Comparison of ENCODE assay signal across 31 cellular contexts in the genomic region with DNA sequence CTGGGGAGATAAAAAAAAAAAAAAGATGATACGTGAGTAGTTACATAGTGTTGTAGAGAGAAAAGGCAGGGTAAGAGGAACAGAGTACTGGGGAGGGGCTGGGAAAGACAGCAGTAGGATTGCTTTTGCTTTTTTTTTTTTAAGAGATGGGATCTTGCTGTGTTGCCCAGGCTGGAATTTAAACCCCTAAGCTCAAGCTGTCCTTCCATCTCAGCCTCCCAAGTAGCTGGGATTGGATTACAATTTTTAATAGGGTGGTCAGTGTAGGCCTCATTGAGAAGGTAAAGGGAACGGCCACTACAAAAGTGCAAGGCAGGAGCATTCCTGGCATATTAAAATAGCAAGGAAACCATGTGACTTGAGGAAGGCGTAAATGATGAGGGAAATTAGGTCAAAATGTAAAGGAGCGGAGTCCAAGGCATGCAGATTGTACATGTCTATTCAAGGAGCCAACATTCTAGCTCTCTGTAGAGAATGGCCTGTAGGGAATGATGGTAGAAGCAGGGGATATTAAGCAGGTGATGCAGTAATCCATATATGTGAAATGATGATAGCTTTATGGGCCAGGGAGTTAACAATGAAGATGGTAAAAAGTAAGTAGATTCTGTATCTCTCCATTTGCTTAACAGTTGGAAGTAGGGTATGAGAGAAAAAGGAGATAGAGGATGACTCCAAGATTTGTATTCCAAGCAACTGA. TPM values are rescaled to one million over a fixed set of nuclear protein-coding genes. Genes with fewer than 3 reads are reported as not detected.
A peak's percentile ranks its signal among the peaks of the same experiment; 100 is the strongest.
DNase-seq lines count a peak whose midpoint lies in the region; ATAC-seq, FAIRE-seq and TF ChIP-seq lines count a peak whose summit lies in the region.
"Had no signal": no experiment of that assay in that cellular context is flagged by ENCODE, and none has a peak within 500 bp of the region (broad histone marks: within the 10 kb centered on the region; RNA-seq: fewer than 3 reads in every experiment).

No MANE protein-coding gene starts in this region.

- no peaks in the 10 kb centered on the region for H3K9me3 ChIP-seq in gastroesophageal sphincter
- H3K9me3 ChIP-seq: ovary, suprapubic skin, uterus had no signal

- FAIRE-seq in HTR-8/SVneo (lab: Jason Lieb, UNC), result peak; percentile 95
- FAIRE-seq: D721Med, GM12878 had no signal

- intact Hi-C loops in Calu3 (cut with micrococcal nuclease; ENCODE audit: unreplicated experiment), result no loop called here

- peaks cover 3 to 60% (median 6%) of the 10 kb centered on the region in 3 donors for H3K4me1 ChIP-seq in gastroesophageal sphincter
- H3K4me1 ChIP-seq: uterus had no signal

- no peak overlapping the region for H3K4me3 Mint-ChIP-seq in Calu3 (ENCODE audit: low read depth, unreplicated experiment)
- H3K4me3 Mint-ChIP-seq in osteocyte (ENCODE audit: unreplicated experiment), result no peak overlapping the region
- H3K4me3 Mint-ChIP-seq: activated T-cell treated with anti-CD3 and anti-CD28 coated beads, Interleukin-2, amount 50 U/mL, for 4 hours; effector memory CD8-positive, alpha-beta T cell; naive thymus-derived CD4-positive, alpha-beta T cell had no signal

- 77 to 90% methylated on average over 2 to 4 of the region's 4 CpGs for WGBS in gastroesophageal sphincter (ENCODE audit: low coverage in 1 of 2), 2 donors

- TF ChIP-seq POLR2A in gastroesophageal sphincter (IDR thresholded peaks at IDR 0.05), result no peak

- H3K36me3 Mint-ChIP-seq in Calu3 (ENCODE audit: insufficient read depth, unreplicated experiment), result peaks cover 4% of the 10 kb centered on the region
- H3K36me3 Mint-ChIP-seq in osteocyte (ENCODE audit: unreplicated experiment), result peaks cover 25% of the 10 kb centered on the region

- no peak for TF ChIP-seq CTCF in Calu3 (IDR thresholded peaks at IDR 0.05; ENCODE audit: unreplicated experiment)
- no peak for TF ChIP-seq CTCF in osteocyte (IDR thresholded peaks at IDR 0.05)
- no peak for TF ChIP-seq CTCF in gastroesophageal sphincter (IDR thresholded peaks at IDR 0.05)

- no peak overlapping the region for H3K27ac ChIP-seq in gastroesophageal sphincter
- H3K27ac ChIP-seq: C4-2B, coronary artery, ovary, suprapubic skin, uterus, WERI-Rb-1 had no signal

- DNase-seq in Calu3, result no peak
- no peak for DNase-seq in HTR-8/SVneo (ENCODE audit: insufficient read length, low spot score)
- DNase-seq in cerebellar cortex (ENCODE audit: low spot score), result peak; percentile 22
- DNase-seq in osteocyte (ENCODE audit: extremely low spot score, unreplicated experiment), result no peak
- no peak for DNase-seq in cerebellar nuclear complex (lab: John Stamatoyannopoulos, UW)
- DNase-seq in NCI-H446 (lab: John Stamatoyannopoulos, UW), result no peak
- DNase-seq in midbrain (lab: John Stamatoyannopoulos, UW), result no peak
- DNase-seq: activated CD4-positive, alpha-beta T cell treated with anti-CD3 and anti-CD28 coated beads, Interleukin-2, amount 50 U/mL, for 1 hour; activated naive CD4-positive, alpha-beta T cell; activated T-cell treated with anti-CD3 and anti-CD28 coated beads, Interleukin-2, amount 50 U/mL, for 4 hours; effector memory CD8-positive, alpha-beta T cell; erythroblast; left cardiac atrium; mesendoderm; naive thymus-derived CD4-positive, alpha-beta T cell; NCI-H1417; NCI-H2081; NCI-H345; NCI-H82; ovary; stimulated activated CD4-positive, alpha-beta T cell treated with anti-CD3 and anti-CD28 coated beads, Interleukin-4, amount 100 ng/mL, for 1 hour; T1000; uterus; WERI-Rb-1 had no signal

- peaks cover 19% of the 10 kb centered on the region for H3K4me1 Mint-ChIP-seq in Calu3 (ENCODE audit: low read depth, unreplicated experiment)
- H3K4me1 Mint-ChIP-seq in osteocyte (ENCODE audit: unreplicated experiment), result peaks cover 15% of the 10 kb centered on the region

- BruUV-seq in Calu3 (replicated peaks; lab: Mats Ljungman, UMichigan), result no TSS peak

- H3K9me3 Mint-ChIP-seq in Calu3 (ENCODE audit: low read depth, unreplicated experiment), result no peaks in the 10 kb centered on the region
- peaks cover 5% of the 10 kb centered on the region for H3K9me3 Mint-ChIP-seq in osteocyte (ENCODE audit: unreplicated experiment)
- H3K9me3 Mint-ChIP-seq: activated T-cell treated with anti-CD3 and anti-CD28 coated beads, Interleukin-2, amount 50 U/mL, for 4 hours; effector memory CD8-positive, alpha-beta T cell had no signal

- no peak overlapping the region for H3K4me3 ChIP-seq in gastroesophageal sphincter
- H3K4me3 ChIP-seq: coronary artery, GM12878, ovary, suprapubic skin, uterus had no signal

- H3K27me3 Mint-ChIP-seq in Calu3 (ENCODE audit: unreplicated experiment) (no peaks in the 10 kb centered on the region), osteocyte (ENCODE audit: unreplicated experiment) (no peaks in the 10 kb centered on the region)
- H3K27me3 Mint-ChIP-seq: effector memory CD8-positive, alpha-beta T cell; naive thymus-derived CD4-positive, alpha-beta T cell had no signal

- H3K36me3 ChIP-seq in gastroesophageal sphincter, result no peaks in the 10 kb centered on the region
- H3K36me3 ChIP-seq: ovary, uterus, WERI-Rb-1 had no signal

- no peak for ATAC-seq in gastroesophageal sphincter
- ATAC-seq: activated T-cell treated with anti-CD3 and anti-CD28 coated beads, Interleukin-2, amount 50 U/mL, for 4 hours; effector memory CD8-positive, alpha-beta T cell; GM12878; HCT116; left cardiac atrium; naive thymus-derived CD4-positive, alpha-beta T cell had no signal

- CTCF ChIA-PET in Calu3 (lab: Charles Lee), result interaction anchor here (0.6 to 0.7 kb wide), 2 partner anchors 29 to 142 kb away, joined by 3 to 7 read pairs; no protein-coding TSS in a partner anchor

- H3K27ac Mint-ChIP-seq in Calu3 (ENCODE audit: unreplicated experiment) (peak overlapping the region; percentile 34), osteocyte (ENCODE audit: unreplicated experiment) (peak overlapping the region; percentile 78)
- H3K27ac Mint-ChIP-seq: effector memory CD8-positive, alpha-beta T cell had no signal

- no peak for TF ChIP-seq EP300 in gastroesophageal sphincter (IDR thresholded peaks at IDR 0.05)

- no peaks in the 10 kb centered on the region for H3K27me3 ChIP-seq in gastroesophageal sphincter
- H3K27me3 ChIP-seq: ovary, suprapubic skin, uterus had no signal

RNA-seq across cellular contexts. Expression of a gene that starts 33.2 kb away (rescaled TPM):
- total RNA-seq in Calu3 (2022) (113 and 132 TPM in 2 replicates), osteocyte (83.3 and 87.1 TPM in 2 replicates), gastroesophageal sphincter (100 to 1,000 TPM; 196 to 265 (median 239) TPM)
